Comparison of ENCODE assay signal across 8 cellular contexts in genomic region chr1:2229032-2229920, GRCh38. TPM values are rescaled to one million over a fixed set of nuclear protein-coding genes. Genes with fewer than 3 reads are reported as not detected.
DNase-seq lines count a peak whose midpoint lies in the region; ATAC-seq and TF ChIP-seq lines count a peak whose summit lies in the region.

No MANE protein-coding gene starts in this region.

- TF ChIP-seq CTCF in esophagus squamous epithelium (IDR thresholded peaks at IDR 0.05) (peak in 1 of 6 experiments; percentile 7), transverse colon (IDR thresholded peaks at IDR 0.05) (peak in 1 of 5 experiments; percentile 12)

- H3K36me3 ChIP-seq in esophagus squamous epithelium (no peaks in the 10 kb centered on the region), transverse colon (no peaks in the 10 kb centered on the region)

- in situ Hi-C loops in transverse colon (cut with MboI; ENCODE audit: low pct_ligation_motif_present in 1 of 4, low pct_unique_long_range_greater_than_20kb in 1 of 4, low sequenced_read_pairs in 3 of 4): no loop called here

- no peak for ATAC-seq in GM21447 (IDR thresholded peaks at IDR 0.05; ENCODE audit: unreplicated experiment)

- TF ChIP-seq EP300 in transverse colon (IDR thresholded peaks at IDR 0.05; ENCODE audit: low read depth): no peak

- 13% methylated on average over 4 of the region's 78 CpGs; no CpG with 5 or more reads in 1 of the 2 donors for WGBS in esophagus squamous epithelium, 2 donors
- 5% methylated on average over 24 of the region's 78 CpGs; no CpG with 5 or more reads in 1 of the 2 donors for WGBS in transverse colon (ENCODE audit: low coverage in 1 of 2), 2 donors

- H3K4me1 ChIP-seq in esophagus squamous epithelium (peaks cover 42 to 66% (median 57%) of the 10 kb centered on the region in 3 donors), transverse colon (peaks cover 26 to 60% (median 57%) of the 10 kb centered on the region in 4 donors)

- H3K9me3 ChIP-seq in esophagus squamous epithelium (no peaks in the 10 kb centered on the region), transverse colon (no peaks in the 10 kb centered on the region)

- intact Hi-C loops in esophagus squamous epithelium (cut with DNase I): no loop called here
- intact Hi-C loops in transverse colon (cut with DNase I; ENCODE audit: low total_unique reads): no loop called here

- TF ChIP-seq POLR2A in esophagus squamous epithelium (IDR thresholded peaks at IDR 0.05) (peak in 1 of 4 donors; percentile 39), transverse colon (IDR thresholded peaks at IDR 0.05) (peak; percentile 62)

- H3K27ac ChIP-seq in esophagus squamous epithelium (peak overlapping the region; percentile 82 to 94 (median 91)), transverse colon (peak overlapping the region; percentile 82 to 90 (median 85))

- DNase-seq in NCI-H524 (lab: John Stamatoyannopoulos, UW): peak; percentile 35 to 45
- DNase-seq in NCI-H524 treated with DMSO at 0.1 percent for 48 hours (lab: John Stamatoyannopoulos, UW): no peak
- peak; percentile 64 for DNase-seq in NCI-H69 (lab: John Stamatoyannopoulos, UW)
- DNase-seq in activated T-cell treated with anti-CD3 and anti-CD28 coated beads, Interleukin-2, amount 50 U/mL, for 1 hour: peak; percentile 67
- DNase-seq in esophagus squamous epithelium (lab: John Stamatoyannopoulos, UW): no peak
- DNase-seq in myocyte (ENCODE audit: low read depth): peak; percentile 80
- DNase-seq in transverse colon: peak; percentile 77

- H3K4me3 ChIP-seq in esophagus squamous epithelium: peak overlapping the region; percentile 42 to 77 (median 68)
- peak overlapping the region; percentile 44 to 74 (median 61) for H3K4me3 ChIP-seq in transverse colon

- H3K27me3 ChIP-seq in esophagus squamous epithelium (no peaks in the 10 kb centered on the region), transverse colon (no peaks in the 10 kb centered on the region)

RNA-seq across cellular contexts. Expression of gene SKI, which starts 1.2 kb away (rescaled TPM):
- total RNA-seq in esophagus squamous epithelium (10 to 100 TPM; 18.2 to 38.8 (median 25.2) TPM), myocyte (12.1 and 15.2 TPM in 2 replicates), transverse colon (10 to 100 TPM; 24.4 to 52.4 (median 32.2) TPM)
- 34.7 TPM for polyA plus RNA-seq in myocyte (2012)

RNA-seq across cellular contexts. Expression of gene FAAP20, which starts 34.7 kb away (rescaled TPM):
- 10 to 100 TPM in 3 of 4 donors, 1 to 10 TPM in 1; 8.6 to 22.5 (median 18.1) TPM for total RNA-seq in esophagus squamous epithelium
- total RNA-seq in myocyte: 37.3 and 43.0 TPM in 2 replicates
- polyA plus RNA-seq in myocyte (2012): 64.9 TPM
- total RNA-seq in transverse colon: 10 to 100 TPM; 19.4 to 84.5 (median 34.9) TPM

Comparison
In these comparisons a context has a peak if more than half of its experiments do, and no peak if none do; other contexts are left out.
1. DNase-seq: peak in NCI-H524 (2 of 2), NCI-H69 (single experiment), activated T-cell treated with anti-CD3 and anti-CD28 coated beads, Interleukin-2, amount 50 U/mL, for 1 hour (single experiment), myocyte (single experiment) and transverse colon (single experiment); none in NCI-H524 treated with DMSO at 0.1 percent for 48 hours (single experiment) and esophagus squamous epithelium (single experiment).